In genomic region chr9:80968611-80969010, GRCh38 we compare ENCODE assay signal across 18 cellular contexts.
DNase-seq lines count a peak whose midpoint lies in the region; ATAC-seq and TF ChIP-seq lines count a peak whose summit lies in the region.
"Had no signal": no experiment of that assay in that cellular context is flagged by ENCODE, and none has a peak within 500 bp of the region (broad histone marks: within the 10 kb centered on the region; RNA-seq: fewer than 3 reads in every experiment).

No MANE protein-coding gene starts in this region.

- H3K4me3 ChIP-seq in epithelial cell of proximal tubule (ENCODE audit: low read depth, low read length) (no peak overlapping the region), SK-N-SH (ENCODE audit: low read depth in 2 of 2, low read length in 1 of 2) (no peak overlapping the region)
- H3K4me3 ChIP-seq: esophagus muscularis mucosa had no signal

- no peaks in the 10 kb centered on the region for H3K36me3 Mint-ChIP-seq in CD4-positive, alpha-beta T cell (ENCODE audit: low read depth)
- H3K36me3 Mint-ChIP-seq: activated naive CD8-positive, alpha-beta T cell had no signal

- POLR2A ChIA-PET in RWPE1 (lab: Yijun Ruan, JAX; ENCODE audit: low non-redundant PET): no interaction called here
- POLR2A ChIA-PET in CD4-positive, alpha-beta T cell (lab: Charles Lee): no interaction called here
- POLR2A ChIA-PET in SK-N-SH (lab: Yijun Ruan, JAX): no interaction called here

- no peak overlapping the region for H3K4me2 ChIP-seq in SK-N-SH

- TF ChIP-seq EP300 in SK-N-SH (IDR thresholded peaks at IDR 0.05; ENCODE audit: borderline replicate concordance in 1 of 2, low read depth in 1 of 2, low read length in 1 of 2): no peak

- H3F3A ChIP-seq in SK-N-SH (replicated peaks; ENCODE audit: insufficient read depth): no peaks in the 10 kb centered on the region

- H3K9me2 ChIP-seq in SK-N-SH: no peaks in the 10 kb centered on the region

- H3K9ac ChIP-seq in SK-N-SH: no peak overlapping the region

- H3K27ac ChIP-seq in RWPE1: no peak overlapping the region
- no peak overlapping the region for H3K27ac ChIP-seq in CD4-positive, alpha-beta T cell (ENCODE audit: low read depth, low read length)
- no peak overlapping the region for H3K27ac ChIP-seq in SK-N-SH (ENCODE audit: low read depth in 2 of 2, low read length in 1 of 2)
- H3K27ac ChIP-seq: esophagus muscularis mucosa had no signal

- TF ChIP-seq RAD21 in SK-N-SH (IDR thresholded peaks at IDR 0.05; ENCODE audit: low read length): no peak

- H3K27ac Mint-ChIP-seq in CD4-positive, alpha-beta T cell: no peak overlapping the region
- H3K27ac Mint-ChIP-seq: activated naive CD8-positive, alpha-beta T cell; T-helper 1 cell treated with Interleukin-12 subunit alpha and Interleukin-12 subunit beta and Interleukin-4 antibody, amounts not matched to agents 30 μg/mL and 1 μg/mL, for 36 hours had no signal

- no peaks in the 10 kb centered on the region for H3K79me2 ChIP-seq in SK-N-SH (ENCODE audit: insufficient read depth)

- H3K4me1 ChIP-seq in SK-N-SH (ENCODE audit: control insufficient read depth in 1 of 2, insufficient read depth in 2 of 2, low read depth in 1 of 2, low read length in 1 of 2): no peaks in the 10 kb centered on the region
- H3K4me1 ChIP-seq: BE2C, esophagus muscularis mucosa had no signal

- H3K27me3 Mint-ChIP-seq in CD4-positive, alpha-beta T cell: no peaks in the 10 kb centered on the region
- H3K27me3 Mint-ChIP-seq: activated naive CD8-positive, alpha-beta T cell had no signal

- H2AFZ ChIP-seq in SK-N-SH (ENCODE audit: low read depth): no peak overlapping the region

- peaks cover 18% of the 10 kb centered on the region for H3K9me3 Mint-ChIP-seq in CD4-positive, alpha-beta T cell

- intact Hi-C loops in CD4-positive, alpha-beta T cell (cut with DNase I, micrococcal nuclease): no loop called here

- DNase-seq in EH (ENCODE audit: low read depth): peak; percentile 1
- DNase-seq in RWPE1 (ENCODE audit: low spot score): peak; percentile 18
- DNase-seq in epithelial cell of proximal tubule (ENCODE audit: low read depth): peak; percentile 54
- DNase-seq in myocyte (ENCODE audit: low read depth): peak; percentile 93
- no peak for DNase-seq in CD4-positive, alpha-beta T cell
- DNase-seq in activated gamma-delta T cell (lab: John Stamatoyannopoulos, UW): no peak
- no peak for DNase-seq in SK-N-SH
- no peak for DNase-seq in occipital lobe (lab: John Stamatoyannopoulos, UW)
- DNase-seq: activated CD4-positive, alpha-beta T cell treated with anti-CD3 and anti-CD28 coated beads for 1 hour; activated T-cell treated with anti-CD3 and anti-CD28 coated beads for 4 hours; BE2C; cortex of kidney; NCI-H2107; NCI-H774; small intestine had no signal

- H4K20me1 ChIP-seq in SK-N-SH (ENCODE audit: insufficient read depth): no peaks in the 10 kb centered on the region

- no peaks in the 10 kb centered on the region for H3K36me3 ChIP-seq in SK-N-SH (replicated peaks in 1 of 2; ENCODE audit: control insufficient read depth in 1 of 2, insufficient read depth in 2 of 2, low read length in 1 of 2)
- H3K36me3 ChIP-seq: BE2C, esophagus muscularis mucosa had no signal

- no peaks in the 10 kb centered on the region for H3K27me3 ChIP-seq in CD4-positive, alpha-beta T cell (ENCODE audit: control insufficient read depth, insufficient read depth, low read length)
- no peaks in the 10 kb centered on the region for H3K27me3 ChIP-seq in SK-N-SH (ENCODE audit: insufficient read depth)
- H3K27me3 ChIP-seq: BE2C, esophagus muscularis mucosa had no signal

- no peak for TF ChIP-seq CTCF in RWPE1 (conservative IDR thresholded peaks at IDR 0.05; ENCODE audit: low read depth)
- TF ChIP-seq CTCF in epithelial cell of proximal tubule (conservative IDR thresholded peaks at IDR 0.05; ENCODE audit: low read depth, low read length): no peak
- TF ChIP-seq CTCF in CD4-positive, alpha-beta T cell (IDR thresholded peaks at IDR 0.05): no peak
- no peak for TF ChIP-seq CTCF in SK-N-SH (IDR thresholded peaks at IDR 0.05)

- ATAC-seq in CD4-positive, alpha-beta T cell (ENCODE audit: poor library complexity): no peak

- WGBS in SK-N-SH (ENCODE audit: low lambda C conversion rate): 89% methylated on average over 1 of the region's 1 CpG

- H3K4me1 Mint-ChIP-seq in CD4-positive, alpha-beta T cell (ENCODE audit: low read depth): no peaks in the 10 kb centered on the region

- peaks cover 4% of the 10 kb centered on the region for H3K9me3 ChIP-seq in CD4-positive, alpha-beta T cell (ENCODE audit: control insufficient read depth, low read length)
- H3K9me3 ChIP-seq in SK-N-SH: no peaks in the 10 kb centered on the region
- H3K9me3 ChIP-seq: BE2C, esophagus muscularis mucosa had no signal

- CTCF ChIA-PET in RWPE1 (lab: Yijun Ruan, JAX) (interaction anchor here (0.6 to 1.1 kb wide), 2 partner anchors 107 to 1276 kb away, joined by 3 read pairs; no protein-coding TSS in a partner anchor), SK-N-SH (lab: Yijun Ruan, JAX) (interaction anchor here (0.9 to 1.0 kb wide), 2 partner anchors 21 to 176 kb away, joined by 3 read pairs; no protein-coding TSS in a partner anchor)
- CTCF ChIA-PET in CD4-positive, alpha-beta T cell (lab: Charles Lee): no interaction called here

- H3K4me3 Mint-ChIP-seq in CD4-positive, alpha-beta T cell: no peak overlapping the region
- H3K4me3 Mint-ChIP-seq: activated naive CD8-positive, alpha-beta T cell; T-helper 1 cell treated with Interleukin-12 subunit alpha and Interleukin-12 subunit beta and Interleukin-4 antibody, amounts not matched to agents 30 μg/mL and 1 μg/mL, for 36 hours had no signal

TF ChIP-seq in SK-N-SH, 30 proteins besides CTCF, POLR2A, EP300 and RAD21:
- TF ChIP-seq ELF1 (IDR thresholded peaks at IDR 0.05) (no peak), RFX5 (IDR thresholded peaks at IDR 0.05; ENCODE audit: low read length) (no peak), SMC3 (IDR thresholded peaks at IDR 0.05; ENCODE audit: low read depth, low read length) (no peak), IRF3 (IDR thresholded peaks at IDR 0.05; ENCODE audit: low read depth, low read length) (no peak), RCOR1 (IDR thresholded peaks at IDR 0.05; ENCODE audit: low read length) (no peak), SIN3A (IDR thresholded peaks at IDR 0.05; ENCODE audit: borderline replicate concordance, low read depth, low read length) (no peak), MEF2A (IDR thresholded peaks at IDR 0.05; ENCODE audit: borderline replicate concordance, low read depth) (no peak), USF2 (IDR thresholded peaks at IDR 0.05; ENCODE audit: borderline replicate concordance, low read depth, low read length) (no peak), FOXM1 (IDR thresholded peaks at IDR 0.05; ENCODE audit: low read depth) (no peak), TEAD4 (IDR thresholded peaks at IDR 0.05; ENCODE audit: borderline replicate concordance, insufficient read depth) (no peak)

Comparison
In these comparisons a context has a peak if more than half of its experiments do, and no peak if none do; other contexts are left out.
1. DNase-seq: peak in EH (single experiment), RWPE1 (single experiment), epithelial cell of proximal tubule (single experiment) and myocyte (single experiment); none in CD4-positive, alpha-beta T cell (0 of 10), activated gamma-delta T cell (single experiment), SK-N-SH (single experiment) and occipital lobe (single experiment).